17 cellular contexts compared by ENCODE assay signal in the genomic region with DNA sequence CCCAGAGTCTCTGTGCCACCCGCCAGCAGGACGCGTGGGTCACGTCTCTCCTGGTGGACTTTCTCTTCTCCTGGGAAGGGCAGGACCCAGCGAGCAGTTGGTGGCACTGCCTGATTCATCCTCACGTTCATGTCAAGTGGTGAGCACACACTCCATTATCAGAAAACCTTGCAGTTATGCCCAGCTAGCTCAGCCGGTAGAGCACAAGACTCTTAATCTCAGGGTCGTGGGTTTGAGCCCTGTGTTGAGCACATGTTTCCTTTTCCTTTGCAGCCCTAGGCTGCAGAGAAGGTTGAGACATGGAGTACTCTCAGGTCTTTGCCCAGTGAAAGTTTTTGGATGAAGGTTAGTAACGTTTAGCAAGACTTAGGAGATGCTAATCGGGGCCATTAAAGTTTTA. TPM values are rescaled to one million over a fixed set of nuclear protein-coding genes. Genes with fewer than 3 reads are reported as not detected.
"Had no signal": no experiment of that assay in that cellular context is flagged by ENCODE, and none has a peak within 500 bp of the region (broad histone marks: within the 10 kb centered on the region; RNA-seq: fewer than 3 reads in every experiment).

No MANE protein-coding gene starts in this region.

- H3K36me3 ChIP-seq: adrenal gland, cardiac muscle cell, neural progenitor cell, thyroid gland, uterus had no signal

- DNase-seq: activated CD4-positive, alpha-beta memory T cell treated with anti-CD3 and anti-CD28 coated beads, Interleukin-2, amount 10 ng/mL, durations not matched to agents 7 days and 5 days; activated CD4-positive, alpha-beta T cell treated with anti-CD3 and anti-CD28 coated beads for 1 hour; activated effector memory CD4-positive, alpha-beta T cell treated with anti-CD3 and anti-CD28 coated beads, Interleukin-2, amount 50 U/mL, for 16 hours; activated T-cell treated with anti-CD3 and anti-CD28 coated beads, Interleukin-2, amount 50 U/mL, for 48 hours; adrenal gland; islet precursor cell; naive B cell; T-helper 9 cell; thyroid gland; uterus had no signal

- H2AFZ ChIP-seq: neural progenitor cell had no signal

- H3K4me1 ChIP-seq: adrenal gland, neural progenitor cell, thyroid gland, uterus had no signal

- ATAC-seq: left lobe of liver; stimulated activated effector memory CD8-positive, alpha-beta T cell treated with anti-CD3 and anti-CD28 coated beads, Interleukin-12 subunit alpha, Interleukin-12 subunit beta, amount 100 ng/mL, for 72 hours had no signal

- H3K4me3 ChIP-seq: adrenal gland, cardiac muscle cell, neural progenitor cell, thyroid gland, uterus had no signal

- H3K4me2 ChIP-seq: neural progenitor cell had no signal

- H3K27ac ChIP-seq: adrenal gland, cardiac muscle cell, neural progenitor cell, thyroid gland, uterus had no signal

- H3K9me3 ChIP-seq: adrenal gland, thyroid gland, uterus had no signal

- H3K9ac ChIP-seq: neural progenitor cell had no signal

RNA-seq across cellular contexts. Expression of a gene that starts 8.0 kb away (rescaled TPM):
- total RNA-seq: activated CD4-positive, alpha-beta memory T cell treated with anti-CD3 and anti-CD28 coated beads, Interleukin-2, amount 10 ng/mL, durations not matched to agents 7 days and 5 days; adrenal gland; cardiac muscle cell; dermis microvascular lymphatic vessel endothelial cell; left lobe of liver; lung microvascular endothelial cell; renal cortical epithelial cell; thyroid gland; uterus had no signal
- polyA plus RNA-seq: adrenal gland, cardiac muscle cell had no signal
